23 cellular contexts compared by ENCODE assay signal in the genomic region with DNA sequence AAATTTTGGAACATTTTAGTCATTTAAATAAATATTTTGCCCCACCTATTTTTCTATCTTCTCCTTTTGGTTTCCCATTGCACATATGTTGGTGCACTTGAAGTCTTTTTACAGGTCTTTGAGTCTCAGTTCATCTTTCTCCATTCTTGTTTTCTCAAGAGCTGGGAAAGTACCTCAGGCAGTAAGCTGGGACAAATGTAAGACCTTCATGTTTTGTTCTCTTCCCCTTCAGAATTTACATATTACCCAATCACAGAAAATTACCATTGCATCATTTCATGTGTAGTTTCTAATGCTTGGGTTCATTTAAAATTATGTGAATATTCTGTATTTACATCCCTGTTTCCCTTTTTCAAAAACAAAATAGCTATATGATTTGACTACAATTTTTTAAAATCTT.
DNase-seq lines count a peak whose midpoint lies in the region; ATAC-seq and TF ChIP-seq lines count a peak whose summit lies in the region.
"Had no signal": no experiment of that assay in that cellular context is flagged by ENCODE, and none has a peak within 500 bp of the region (broad histone marks: within the 10 kb centered on the region; RNA-seq: fewer than 3 reads in every experiment).

No MANE protein-coding gene starts in this region.

- H3K23ac ChIP-seq in mesenchymal stem cell (ENCODE audit: low read length in 2 of 2) = no peak overlapping the region

- H3K4me3 ChIP-seq in epithelial cell of esophagus (ENCODE audit: low read length) (no peak overlapping the region), mesenchymal stem cell (ENCODE audit: insufficient read depth in 1 of 2, low read depth in 1 of 2, low read length in 2 of 2) (no peak overlapping the region)
- H3K4me3 ChIP-seq: gastrocnemius medialis, thyroid gland had no signal

- H3K4me1 ChIP-seq in mesenchymal stem cell (ENCODE audit: control insufficient read depth, insufficient read depth, low read depth, low read length) = no peaks in the 10 kb centered on the region
- H3K4me1 ChIP-seq: gastrocnemius medialis, parathyroid adenoma, thyroid gland had no signal

- no peak overlapping the region for H2AK5ac ChIP-seq in mesenchymal stem cell (ENCODE audit: low read length, severe bottlenecking)

- H3K18ac ChIP-seq in mesenchymal stem cell (ENCODE audit: low read depth in 1 of 2, low read length in 2 of 2) = no peak overlapping the region

- H3K4me2 ChIP-seq in mesenchymal stem cell (ENCODE audit: low read length, poor library complexity, severe bottlenecking) = no peak overlapping the region

- peaks cover 16% of the 10 kb centered on the region for H3K9me3 ChIP-seq in mesenchymal stem cell (ENCODE audit: control insufficient read depth, low read length)
- H3K9me3 ChIP-seq: gastrocnemius medialis, thyroid gland had no signal

- no peak for TF ChIP-seq CTCF in epithelial cell of esophagus (IDR thresholded peaks at IDR 0.05; ENCODE audit: insufficient read depth, low read depth, low read length, missing control alignments)

- H3K36me3 ChIP-seq in mesenchymal stem cell (ENCODE audit: control insufficient read depth in 1 of 2, insufficient read depth in 2 of 2, low read depth in 1 of 2, low read length in 2 of 2) = no peaks in the 10 kb centered on the region
- H3K36me3 ChIP-seq: gastrocnemius medialis, thyroid gland had no signal

- no peak overlapping the region for H2BK120ac ChIP-seq in mesenchymal stem cell (ENCODE audit: low read depth, low read length)

- H2BK5ac ChIP-seq in mesenchymal stem cell (ENCODE audit: low read depth, low read length, poor library complexity, severe bottlenecking) = no peak overlapping the region

- no peak overlapping the region for H3K14ac ChIP-seq in mesenchymal stem cell (ENCODE audit: low read length in 2 of 2)

- no peak overlapping the region for H3K4ac ChIP-seq in mesenchymal stem cell (ENCODE audit: low read depth in 1 of 2, low read length in 2 of 2)

- H3K9ac ChIP-seq in mesenchymal stem cell (ENCODE audit: low read length) = no peak overlapping the region
- H3K9ac ChIP-seq: parathyroid adenoma had no signal

- H2BK15ac ChIP-seq in mesenchymal stem cell (ENCODE audit: low read depth, poor library complexity, severe bottlenecking) = no peak overlapping the region

- no peak overlapping the region for H2AFZ ChIP-seq in mesenchymal stem cell (ENCODE audit: low read depth, low read length)
- H2AFZ ChIP-seq: parathyroid adenoma had no signal

- no peak overlapping the region for H4K8ac ChIP-seq in mesenchymal stem cell (ENCODE audit: low read length)

- H4K91ac ChIP-seq in mesenchymal stem cell (ENCODE audit: low read length) = no peak overlapping the region

- H3K27ac ChIP-seq in mesenchymal stem cell (ENCODE audit: low read length, poor library complexity, severe bottlenecking) = no peak overlapping the region
- H3K27ac ChIP-seq: gastrocnemius medialis, parathyroid adenoma, thyroid gland had no signal

- no peak overlapping the region for H2BK12ac ChIP-seq in mesenchymal stem cell (ENCODE audit: low read length in 2 of 2)

- peak; percentile 58 for ATAC-seq in GM18520 (IDR thresholded peaks at IDR 0.05; ENCODE audit: unreplicated experiment)
- ATAC-seq in GM21360 (IDR thresholded peaks at IDR 0.05; ENCODE audit: unreplicated experiment) = peak; percentile 91
- peak; percentile 78 for ATAC-seq in HG02885 (IDR thresholded peaks at IDR 0.05; ENCODE audit: poor library complexity, unreplicated experiment)
- ATAC-seq in GM19467 (IDR thresholded peaks at IDR 0.05; ENCODE audit: unreplicated experiment) = no peak
- ATAC-seq: gastrocnemius medialis; naive thymus-derived CD4-positive, alpha-beta T cell had no signal

- DNase-seq in epithelial cell of esophagus (ENCODE audit: low read depth) = peak; percentile 2
- no peak for DNase-seq in mesenchymal stem cell
- no peak for DNase-seq in NCI-H1436 treated with DMSO at 0.1 percent for 48 hours (lab: John Stamatoyannopoulos, UW)
- DNase-seq: activated CD4-positive, alpha-beta T cell treated with anti-CD3 and anti-CD28 coated beads, Interleukin-2, amount 10 ng/mL, durations not matched to agents 7 days and 5 days; activated CD8-positive, alpha-beta memory T cell treated with anti-CD3 and anti-CD28 coated beads, Interleukin-2, amount 50 U/mL, for 4 hours; AML-193; DMS79 treated with DMSO at 0.1 percent for 48 hours; gastrocnemius medialis; GOT3; Karpas-422; naive thymus-derived CD4-positive, alpha-beta T cell; NCI-H1092 treated with DMSO at 0.1 percent for 48 hours; OCI-M1; SHP77 treated with DMSO at 0.1 percent for 48 hours; stimulated activated CD4-positive, alpha-beta T cell treated with anti-CD3 and anti-CD28 coated beads, Interleukin-1b, Interleukin-23, amount 100 ng/mL, for 48 hours; stimulated activated naive CD4-positive, alpha-beta T cell treated with Interleukin-2 at 50 U/mL for 16 hours; T-helper 1 cell; thyroid gland had no signal

- H3K27me3 ChIP-seq in mesenchymal stem cell (ENCODE audit: control insufficient read depth in 1 of 2, insufficient read depth in 1 of 2, low read length in 2 of 2) = no peaks in the 10 kb centered on the region
- H3K27me3 ChIP-seq: gastrocnemius medialis, thyroid gland had no signal

- no peaks in the 10 kb centered on the region for H3K79me1 ChIP-seq in mesenchymal stem cell (replicated peaks; ENCODE audit: low read length, poor library complexity, severe bottlenecking)
